1 cellular context compared by ENCODE assay signal in the genomic region with DNA sequence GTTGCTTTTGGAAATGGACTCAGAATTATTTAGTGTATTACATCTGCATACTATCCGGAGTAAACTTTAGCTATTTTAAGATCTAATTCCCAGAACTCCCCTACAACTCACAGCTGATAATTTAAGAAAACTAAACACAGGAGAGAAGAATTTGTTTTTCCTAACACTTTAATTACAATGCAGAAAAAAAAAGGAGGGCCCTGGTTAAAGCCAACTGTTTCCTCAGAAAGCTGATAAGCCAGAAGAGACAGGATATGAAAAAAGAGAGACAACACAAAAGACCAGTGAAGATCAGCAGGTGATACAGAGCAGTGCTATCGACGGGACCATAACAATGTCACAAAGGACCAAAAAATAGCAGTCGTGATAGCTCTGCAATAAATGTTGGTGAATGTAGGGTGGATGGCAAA.
A peak's percentile ranks its signal among the peaks of the same experiment; 100 is the strongest.
TF ChIP-seq lines count a peak whose summit lies in the region.

No MANE protein-coding gene starts in this region.

TF ChIP-seq in K562, 482 proteins besides CTCF, POLR2A, EP300 and RAD21 (continued from another document and continues in another):
- peak; percentile 39; the same call in 1 of the 2 replicates for TF ChIP-seq ZEB2 (IDR thresholded peaks at IDR 0.05)
- no peak for TF ChIP-seq NFXL1 (CRISPR knock-in tag; IDR thresholded peaks at IDR 0.05)
- TF ChIP-seq CTBP1 (IDR thresholded peaks at IDR 0.05; ENCODE audit: borderline replicate concordance) = no peak
- TF ChIP-seq, protein P1, sequence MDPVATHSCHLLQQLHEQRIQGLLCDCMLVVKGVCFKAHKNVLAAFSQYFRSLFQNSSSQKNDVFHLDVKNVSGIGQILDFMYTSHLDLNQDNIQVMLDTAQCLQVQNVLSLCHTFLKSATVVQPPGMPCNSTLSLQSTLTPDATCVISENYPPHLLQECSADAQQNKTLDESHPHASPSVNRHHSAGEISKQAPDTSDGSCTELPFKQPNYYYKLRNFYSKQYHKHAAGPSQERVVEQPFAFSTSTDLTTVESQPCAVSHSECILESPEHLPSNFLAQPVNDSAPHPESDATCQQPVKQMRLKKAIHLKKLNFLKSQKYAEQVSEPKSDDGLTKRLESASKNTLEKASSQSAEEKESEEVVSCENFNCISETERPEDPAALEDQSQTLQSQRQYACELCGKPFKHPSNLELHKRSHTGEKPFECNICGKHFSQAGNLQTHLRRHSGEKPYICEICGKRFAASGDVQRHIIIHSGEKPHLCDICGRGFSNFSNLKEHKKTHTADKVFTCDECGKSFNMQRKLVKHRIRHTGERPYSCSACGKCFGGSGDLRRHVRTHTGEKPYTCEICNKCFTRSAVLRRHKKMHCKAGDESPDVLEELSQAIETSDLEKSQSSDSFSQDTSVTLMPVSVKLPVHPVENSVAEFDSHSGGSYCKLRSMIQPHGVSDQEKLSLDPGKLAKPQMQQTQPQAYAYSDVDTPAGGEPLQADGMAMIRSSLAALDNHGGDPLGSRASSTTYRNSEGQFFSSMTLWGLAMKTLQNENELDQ (CRISPR knock-in tag; IDR thresholded peaks at IDR 0.05; ENCODE audit: borderline replicate concordance) = no peak
- no peak for TF ChIP-seq U2AF2 (optimal IDR thresholded peaks at IDR 0.05; ENCODE audit: low read depth, low read length)
- TF ChIP-seq HDAC2 (IDR thresholded peaks at IDR 0.05) = no peak
- TF ChIP-seq, protein P2, sequence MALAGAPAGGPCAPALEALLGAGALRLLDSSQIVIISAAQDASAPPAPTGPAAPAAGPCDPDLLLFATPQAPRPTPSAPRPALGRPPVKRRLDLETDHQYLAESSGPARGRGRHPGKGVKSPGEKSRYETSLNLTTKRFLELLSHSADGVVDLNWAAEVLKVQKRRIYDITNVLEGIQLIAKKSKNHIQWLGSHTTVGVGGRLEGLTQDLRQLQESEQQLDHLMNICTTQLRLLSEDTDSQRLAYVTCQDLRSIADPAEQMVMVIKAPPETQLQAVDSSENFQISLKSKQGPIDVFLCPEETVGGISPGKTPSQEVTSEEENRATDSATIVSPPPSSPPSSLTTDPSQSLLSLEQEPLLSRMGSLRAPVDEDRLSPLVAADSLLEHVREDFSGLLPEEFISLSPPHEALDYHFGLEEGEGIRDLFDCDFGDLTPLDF (CRISPR knock-in tag; IDR thresholded peaks at IDR 0.05) = no peak
- no peak for TF ChIP-seq SP2 (IDR thresholded peaks at IDR 0.05; ENCODE audit: extremely low read depth, low read depth, low read length, poor library complexity, severe bottlenecking)
- TF ChIP-seq, protein P3, sequence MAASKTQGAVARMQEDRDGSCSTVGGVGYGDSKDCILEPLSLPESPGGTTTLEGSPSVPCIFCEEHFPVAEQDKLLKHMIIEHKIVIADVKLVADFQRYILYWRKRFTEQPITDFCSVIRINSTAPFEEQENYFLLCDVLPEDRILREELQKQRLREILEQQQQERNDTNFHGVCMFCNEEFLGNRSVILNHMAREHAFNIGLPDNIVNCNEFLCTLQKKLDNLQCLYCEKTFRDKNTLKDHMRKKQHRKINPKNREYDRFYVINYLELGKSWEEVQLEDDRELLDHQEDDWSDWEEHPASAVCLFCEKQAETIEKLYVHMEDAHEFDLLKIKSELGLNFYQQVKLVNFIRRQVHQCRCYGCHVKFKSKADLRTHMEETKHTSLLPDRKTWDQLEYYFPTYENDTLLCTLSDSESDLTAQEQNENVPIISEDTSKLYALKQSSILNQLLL (CRISPR knock-in tag; IDR thresholded peaks at IDR 0.05; ENCODE audit: borderline replicate concordance) = no peak
- TF ChIP-seq FOXA1 (IDR thresholded peaks at IDR 0.05; ENCODE audit: borderline replicate concordance) = no peak
- no peak for TF ChIP-seq ZNF263 (CRISPR knock-in tag; IDR thresholded peaks at IDR 0.05; ENCODE audit: borderline replicate concordance)
- no peak for TF ChIP-seq TEAD1 (CRISPR knock-in tag; IDR thresholded peaks at IDR 0.05)
- TF ChIP-seq, protein P4, sequence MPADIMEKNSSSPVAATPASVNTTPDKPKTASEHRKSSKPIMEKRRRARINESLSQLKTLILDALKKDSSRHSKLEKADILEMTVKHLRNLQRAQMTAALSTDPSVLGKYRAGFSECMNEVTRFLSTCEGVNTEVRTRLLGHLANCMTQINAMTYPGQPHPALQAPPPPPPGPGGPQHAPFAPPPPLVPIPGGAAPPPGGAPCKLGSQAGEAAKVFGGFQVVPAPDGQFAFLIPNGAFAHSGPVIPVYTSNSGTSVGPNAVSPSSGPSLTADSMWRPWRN (IDR thresholded peaks at IDR 0.05; ENCODE audit: low read depth) = no peak
- no peak for TF ChIP-seq NFIX (CRISPR knock-in tag; IDR thresholded peaks at IDR 0.05; ENCODE audit: low read depth)
- TF ChIP-seq, protein P5, sequence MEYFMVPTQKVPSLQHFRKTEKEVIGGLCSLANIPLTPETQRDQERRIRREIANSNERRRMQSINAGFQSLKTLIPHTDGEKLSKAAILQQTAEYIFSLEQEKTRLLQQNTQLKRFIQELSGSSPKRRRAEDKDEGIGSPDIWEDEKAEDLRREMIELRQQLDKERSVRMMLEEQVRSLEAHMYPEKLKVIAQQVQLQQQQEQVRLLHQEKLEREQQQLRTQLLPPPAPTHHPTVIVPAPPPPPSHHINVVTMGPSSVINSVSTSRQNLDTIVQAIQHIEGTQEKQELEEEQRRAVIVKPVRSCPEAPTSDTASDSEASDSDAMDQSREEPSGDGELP (CRISPR knock-in tag; IDR thresholded peaks at IDR 0.05; ENCODE audit: borderline replicate concordance) = no peak
- TF ChIP-seq, protein P6, sequence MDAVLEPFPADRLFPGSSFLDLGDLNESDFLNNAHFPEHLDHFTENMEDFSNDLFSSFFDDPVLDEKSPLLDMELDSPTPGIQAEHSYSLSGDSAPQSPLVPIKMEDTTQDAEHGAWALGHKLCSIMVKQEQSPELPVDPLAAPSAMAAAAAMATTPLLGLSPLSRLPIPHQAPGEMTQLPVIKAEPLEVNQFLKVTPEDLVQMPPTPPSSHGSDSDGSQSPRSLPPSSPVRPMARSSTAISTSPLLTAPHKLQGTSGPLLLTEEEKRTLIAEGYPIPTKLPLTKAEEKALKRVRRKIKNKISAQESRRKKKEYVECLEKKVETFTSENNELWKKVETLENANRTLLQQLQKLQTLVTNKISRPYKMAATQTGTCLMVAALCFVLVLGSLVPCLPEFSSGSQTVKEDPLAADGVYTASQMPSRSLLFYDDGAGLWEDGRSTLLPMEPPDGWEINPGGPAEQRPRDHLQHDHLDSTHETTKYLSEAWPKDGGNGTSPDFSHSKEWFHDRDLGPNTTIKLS (IDR thresholded peaks at IDR 0.05; ENCODE audit: borderline replicate concordance, low read depth) = no peak
- TF ChIP-seq BRF1 (IDR thresholded peaks at IDR 0.05; ENCODE audit: borderline replicate concordance, extremely low read depth, insufficient read length) = no peak
- TF ChIP-seq TAL1 (IDR thresholded peaks at IDR 0.05) = peak; percentile 14; the same call in 1 of the 2 replicates
- TF ChIP-seq ZNF3 (CRISPR knock-in tag; IDR thresholded peaks at IDR 0.05) = no peak
- no peak for TF ChIP-seq KHSRP (IDR thresholded peaks at IDR 0.05)
- no peak for TF ChIP-seq TARDBP (IDR thresholded peaks at IDR 0.05)
- TF ChIP-seq ZNF316 (IDR thresholded peaks at IDR 0.05) = no peak
- TF ChIP-seq DPF2 (IDR thresholded peaks at IDR 0.05) = peak; percentile 72
- no peak for TF ChIP-seq ZNF121 (CRISPR knock-in tag; conservative IDR thresholded peaks at IDR 0.05)
- no peak for TF ChIP-seq TEAD2 (tag; IDR thresholded peaks at IDR 0.05)
- no peak for TF ChIP-seq PHF20 (IDR thresholded peaks at IDR 0.05; ENCODE audit: partially characterized antibody)
- TF ChIP-seq, protein P7, sequence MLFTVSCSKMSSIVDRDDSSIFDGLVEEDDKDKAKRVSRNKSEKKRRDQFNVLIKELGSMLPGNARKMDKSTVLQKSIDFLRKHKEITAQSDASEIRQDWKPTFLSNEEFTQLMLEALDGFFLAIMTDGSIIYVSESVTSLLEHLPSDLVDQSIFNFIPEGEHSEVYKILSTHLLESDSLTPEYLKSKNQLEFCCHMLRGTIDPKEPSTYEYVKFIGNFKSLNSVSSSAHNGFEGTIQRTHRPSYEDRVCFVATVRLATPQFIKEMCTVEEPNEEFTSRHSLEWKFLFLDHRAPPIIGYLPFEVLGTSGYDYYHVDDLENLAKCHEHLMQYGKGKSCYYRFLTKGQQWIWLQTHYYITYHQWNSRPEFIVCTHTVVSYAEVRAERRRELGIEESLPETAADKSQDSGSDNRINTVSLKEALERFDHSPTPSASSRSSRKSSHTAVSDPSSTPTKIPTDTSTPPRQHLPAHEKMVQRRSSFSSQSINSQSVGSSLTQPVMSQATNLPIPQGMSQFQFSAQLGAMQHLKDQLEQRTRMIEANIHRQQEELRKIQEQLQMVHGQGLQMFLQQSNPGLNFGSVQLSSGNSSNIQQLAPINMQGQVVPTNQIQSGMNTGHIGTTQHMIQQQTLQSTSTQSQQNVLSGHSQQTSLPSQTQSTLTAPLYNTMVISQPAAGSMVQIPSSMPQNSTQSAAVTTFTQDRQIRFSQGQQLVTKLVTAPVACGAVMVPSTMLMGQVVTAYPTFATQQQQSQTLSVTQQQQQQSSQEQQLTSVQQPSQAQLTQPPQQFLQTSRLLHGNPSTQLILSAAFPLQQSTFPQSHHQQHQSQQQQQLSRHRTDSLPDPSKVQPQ (CRISPR knock-in tag; IDR thresholded peaks at IDR 0.05; ENCODE audit: borderline replicate concordance) = no peak
- TF ChIP-seq POLR3G (IDR thresholded peaks at IDR 0.05; ENCODE audit: extremely low read depth, insufficient read length, insufficient replicate concordance) = no peak
- TF ChIP-seq HMGN3 (IDR thresholded peaks at IDR 0.05; ENCODE audit: borderline replicate concordance, extremely low read depth, insufficient read length, low read depth, low read length) = no peak
- TF ChIP-seq, protein P8, sequence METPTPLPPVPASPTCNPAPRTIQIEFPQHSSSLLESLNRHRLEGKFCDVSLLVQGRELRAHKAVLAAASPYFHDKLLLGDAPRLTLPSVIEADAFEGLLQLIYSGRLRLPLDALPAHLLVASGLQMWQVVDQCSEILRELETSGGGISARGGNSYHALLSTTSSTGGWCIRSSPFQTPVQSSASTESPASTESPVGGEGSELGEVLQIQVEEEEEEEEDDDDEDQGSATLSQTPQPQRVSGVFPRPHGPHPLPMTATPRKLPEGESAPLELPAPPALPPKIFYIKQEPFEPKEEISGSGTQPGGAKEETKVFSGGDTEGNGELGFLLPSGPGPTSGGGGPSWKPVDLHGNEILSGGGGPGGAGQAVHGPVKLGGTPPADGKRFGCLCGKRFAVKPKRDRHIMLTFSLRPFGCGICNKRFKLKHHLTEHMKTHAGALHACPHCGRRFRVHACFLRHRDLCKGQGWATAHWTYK (CRISPR knock-in tag; IDR thresholded peaks at IDR 0.05) = no peak
- TF ChIP-seq, protein P9, sequence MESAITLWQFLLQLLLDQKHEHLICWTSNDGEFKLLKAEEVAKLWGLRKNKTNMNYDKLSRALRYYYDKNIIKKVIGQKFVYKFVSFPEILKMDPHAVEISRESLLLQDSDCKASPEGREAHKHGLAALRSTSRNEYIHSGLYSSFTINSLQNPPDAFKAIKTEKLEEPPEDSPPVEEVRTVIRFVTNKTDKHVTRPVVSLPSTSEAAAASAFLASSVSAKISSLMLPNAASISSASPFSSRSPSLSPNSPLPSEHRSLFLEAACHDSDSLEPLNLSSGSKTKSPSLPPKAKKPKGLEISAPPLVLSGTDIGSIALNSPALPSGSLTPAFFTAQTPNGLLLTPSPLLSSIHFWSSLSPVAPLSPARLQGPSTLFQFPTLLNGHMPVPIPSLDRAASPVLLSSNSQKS (CRISPR knock-in tag; IDR thresholded peaks at IDR 0.05) = no peak
- TF ChIP-seq OTX1 (CRISPR knock-in tag; IDR thresholded peaks at IDR 0.05) = no peak
- TF ChIP-seq, protein P10, sequence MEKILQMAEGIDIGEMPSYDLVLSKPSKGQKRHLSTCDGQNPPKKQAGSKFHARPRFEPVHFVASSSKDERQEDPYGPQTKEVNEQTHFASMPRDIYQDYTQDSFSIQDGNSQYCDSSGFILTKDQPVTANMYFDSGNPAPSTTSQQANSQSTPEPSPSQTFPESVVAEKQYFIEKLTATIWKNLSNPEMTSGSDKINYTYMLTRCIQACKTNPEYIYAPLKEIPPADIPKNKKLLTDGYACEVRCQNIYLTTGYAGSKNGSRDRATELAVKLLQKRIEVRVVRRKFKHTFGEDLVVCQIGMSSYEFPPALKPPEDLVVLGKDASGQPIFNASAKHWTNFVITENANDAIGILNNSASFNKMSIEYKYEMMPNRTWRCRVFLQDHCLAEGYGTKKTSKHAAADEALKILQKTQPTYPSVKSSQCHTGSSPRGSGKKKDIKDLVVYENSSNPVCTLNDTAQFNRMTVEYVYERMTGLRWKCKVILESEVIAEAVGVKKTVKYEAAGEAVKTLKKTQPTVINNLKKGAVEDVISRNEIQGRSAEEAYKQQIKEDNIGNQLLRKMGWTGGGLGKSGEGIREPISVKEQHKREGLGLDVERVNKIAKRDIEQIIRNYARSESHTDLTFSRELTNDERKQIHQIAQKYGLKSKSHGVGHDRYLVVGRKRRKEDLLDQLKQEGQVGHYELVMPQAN (IDR thresholded peaks at IDR 0.05; ENCODE audit: borderline replicate concordance) = no peak
- TF ChIP-seq SAP30 (IDR thresholded peaks at IDR 0.05; ENCODE audit: borderline replicate concordance, insufficient read depth, low read depth, low read length, poor library complexity, severe bottlenecking) = no peak
- TF ChIP-seq, protein P11, sequence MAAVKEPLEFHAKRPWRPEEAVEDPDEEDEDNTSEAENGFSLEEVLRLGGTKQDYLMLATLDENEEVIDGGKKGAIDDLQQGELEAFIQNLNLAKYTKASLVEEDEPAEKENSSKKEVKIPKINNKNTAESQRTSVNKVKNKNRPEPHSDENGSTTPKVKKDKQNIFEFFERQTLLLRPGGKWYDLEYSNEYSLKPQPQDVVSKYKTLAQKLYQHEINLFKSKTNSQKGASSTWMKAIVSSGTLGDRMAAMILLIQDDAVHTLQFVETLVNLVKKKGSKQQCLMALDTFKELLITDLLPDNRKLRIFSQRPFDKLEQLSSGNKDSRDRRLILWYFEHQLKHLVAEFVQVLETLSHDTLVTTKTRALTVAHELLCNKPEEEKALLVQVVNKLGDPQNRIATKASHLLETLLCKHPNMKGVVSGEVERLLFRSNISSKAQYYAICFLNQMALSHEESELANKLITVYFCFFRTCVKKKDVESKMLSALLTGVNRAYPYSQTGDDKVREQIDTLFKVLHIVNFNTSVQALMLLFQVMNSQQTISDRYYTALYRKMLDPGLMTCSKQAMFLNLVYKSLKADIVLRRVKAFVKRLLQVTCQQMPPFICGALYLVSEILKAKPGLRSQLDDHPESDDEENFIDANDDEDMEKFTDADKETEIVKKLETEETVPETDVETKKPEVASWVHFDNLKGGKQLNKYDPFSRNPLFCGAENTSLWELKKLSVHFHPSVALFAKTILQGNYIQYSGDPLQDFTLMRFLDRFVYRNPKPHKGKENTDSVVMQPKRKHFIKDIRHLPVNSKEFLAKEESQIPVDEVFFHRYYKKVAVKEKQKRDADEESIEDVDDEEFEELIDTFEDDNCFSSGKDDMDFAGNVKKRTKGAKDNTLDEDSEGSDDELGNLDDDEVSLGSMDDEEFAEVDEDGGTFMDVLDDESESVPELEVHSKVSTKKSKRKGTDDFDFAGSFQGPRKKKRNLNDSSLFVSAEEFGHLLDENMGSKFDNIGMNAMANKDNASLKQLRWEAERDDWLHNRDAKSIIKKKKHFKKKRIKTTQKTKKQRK (IDR thresholded peaks at IDR 0.05; ENCODE audit: borderline replicate concordance, low read depth, low read length) = no peak
- TF ChIP-seq, protein P12, sequence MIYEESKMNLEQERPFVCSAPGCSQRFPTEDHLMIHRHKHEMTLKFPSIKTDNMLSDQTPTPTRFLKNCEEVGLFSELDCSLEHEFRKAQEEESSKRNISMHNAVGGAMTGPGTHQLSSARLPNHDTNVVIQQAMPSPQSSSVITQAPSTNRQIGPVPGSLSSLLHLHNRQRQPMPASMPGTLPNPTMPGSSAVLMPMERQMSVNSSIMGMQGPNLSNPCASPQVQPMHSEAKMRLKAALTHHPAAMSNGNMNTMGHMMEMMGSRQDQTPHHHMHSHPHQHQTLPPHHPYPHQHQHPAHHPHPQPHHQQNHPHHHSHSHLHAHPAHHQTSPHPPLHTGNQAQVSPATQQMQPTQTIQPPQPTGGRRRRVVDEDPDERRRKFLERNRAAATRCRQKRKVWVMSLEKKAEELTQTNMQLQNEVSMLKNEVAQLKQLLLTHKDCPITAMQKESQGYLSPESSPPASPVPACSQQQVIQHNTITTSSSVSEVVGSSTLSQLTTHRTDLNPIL (CRISPR knock-in tag; IDR thresholded peaks at IDR 0.05) = no peak
- no peak for TF ChIP-seq ZNF324 (CRISPR knock-in tag; IDR thresholded peaks at IDR 0.05)
